27 cellular contexts compared by ENCODE assay signal in the genomic region with DNA sequence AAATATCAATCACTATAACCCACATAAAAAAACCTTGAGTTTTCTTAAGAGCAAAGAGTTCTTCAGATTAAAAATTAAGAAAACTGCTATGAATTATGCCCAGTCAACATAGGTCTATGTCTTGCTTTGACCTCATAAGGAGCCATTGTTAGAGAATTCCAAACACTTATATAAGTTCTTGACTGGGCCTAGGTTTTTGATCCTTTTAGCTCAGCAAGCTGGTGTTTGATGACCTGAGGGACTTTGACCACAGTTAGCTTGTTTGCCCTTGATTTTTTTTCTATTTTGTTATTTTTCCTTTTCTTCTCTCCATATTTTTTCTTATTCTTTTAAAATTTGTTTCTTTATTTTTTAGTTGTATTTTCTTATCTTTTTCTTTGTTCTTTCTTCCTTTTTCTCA.
"Had no signal": no experiment of that assay in that cellular context is flagged by ENCODE, and none has a peak within 500 bp of the region (broad histone marks: within the 10 kb centered on the region; RNA-seq: fewer than 3 reads in every experiment).

No MANE protein-coding gene starts in this region.

- H3K4me3 ChIP-seq: stomach, suprapubic skin, testis, thoracic aorta, thyroid gland, tibial artery, tibial nerve, transverse colon, upper lobe of left lung, upper lobe of right lung, uterus, vagina had no signal

- H3K27ac ChIP-seq: stomach, suprapubic skin, testis, thoracic aorta, thyroid gland, tibial artery, tibial nerve, transverse colon, upper lobe of left lung, upper lobe of right lung, uterus, vagina had no signal

- H3K9me3 ChIP-seq: stomach, suprapubic skin, testis, thoracic aorta, thyroid gland, tibial artery, transverse colon, upper lobe of left lung, upper lobe of right lung, uterus, vagina had no signal

- H3K4me1 ChIP-seq: testis had no signal

- DNase-seq: stimulated activated CD4-positive, alpha-beta T cell treated with anti-CD3 and anti-CD28 coated beads, Interleukin-2, amount 100 ng/mL, for 48 hours; stimulated activated CD4-positive, alpha-beta T cell treated with anti-CD3 and anti-CD28 coated beads, Interleukin-4, amount 100 ng/mL, for 1 hour; stimulated activated CD4-positive, alpha-beta T cell treated with anti-CD3 and anti-CD28 coated beads, Interleukin-4, amount 100 ng/mL, for 24 hours; stimulated activated CD4-positive, alpha-beta T cell treated with anti-CD3 and anti-CD28 coated beads, Interleukin-4, amount 100 ng/mL, for 4 hours; stimulated activated CD8-positive, alpha-beta memory T cell treated with anti-CD3 and anti-CD28 coated beads, Interleukin-4, amount 100 ng/mL, for 48 hours; stimulated activated naive B cell treated with anti-CD40 and anti-IgM and Interleukin-4, amounts not matched to agents 10 μg/mL and 1 μg/mL and 100 μg/mL, for 72 hours; stimulated activated naive CD4-positive, alpha-beta T cell; stimulated activated naive CD4-positive, alpha-beta T cell treated with Interleukin-2 at 50 U/mL for 16 hours; stimulated activated naive CD8-positive, alpha-beta T cell treated with anti-CD3 and anti-CD28 coated beads, Interleukin-15, amount 100 ng/mL, for 72 hours; stimulated activated naive CD8-positive, alpha-beta T cell treated with anti-CD3 and anti-CD28 coated beads, Interleukin-15, Interleukin-2, amounts not matched to agents 100 U/mL and 50 U/mL, for 24 hours; stomach; substantia nigra; testis; thyroid gland; tibial artery; transverse colon; trophoblast cell; upper lobe of left lung; upper lobe of right lung had no signal

- H3K36me3 ChIP-seq: stomach, suprapubic skin, thoracic aorta, thyroid gland, tibial artery, tibial nerve, transverse colon, upper lobe of left lung, upper lobe of right lung, uterus, vagina had no signal

- ATAC-seq: stimulated activated effector memory CD8-positive, alpha-beta T cell treated with anti-CD3 and anti-CD28 coated beads, Interleukin-12 subunit alpha, Interleukin-12 subunit beta, amount 100 ng/mL, for 72 hours; stimulated activated memory B cell treated with anti-CD40 and anti-IgM and Interleukin-4, amounts not matched to agents 10 μg/mL and 1 μg/mL and 100 μg/mL, for 72 hours; stimulated activated naive B cell treated with anti-CD40 and anti-IgM and Interleukin-4, amounts not matched to agents 10 μg/mL and 1 μg/mL and 100 μg/mL, for 72 hours; stimulated activated naive CD8-positive, alpha-beta T cell treated with anti-CD3 and anti-CD28 coated beads, Interleukin-15, amount 100 ng/mL, for 72 hours; stimulated activated naive CD8-positive, alpha-beta T cell treated with anti-CD3 and anti-CD28 coated beads, Interleukin-15, Interleukin-2, amounts not matched to agents 100 U/mL and 50 U/mL, for 24 hours; upper lobe of right lung had no signal

- FAIRE-seq: urothelium cell line had no signal

- H3K27me3 ChIP-seq: stomach, testis, thyroid gland, tibial artery, tibial nerve, transverse colon, upper lobe of left lung, upper lobe of right lung, uterus, vagina had no signal
